8 cellular contexts compared by ENCODE assay signal in genomic region chr10:15879058-15879457, GRCh38. TPM values are rescaled to one million over a fixed set of nuclear protein-coding genes. Genes with fewer than 3 reads are reported as not detected.
A peak's percentile ranks its signal among the peaks of the same experiment; 100 is the strongest.
DNase-seq lines count a peak whose midpoint lies in the region; ATAC-seq, FAIRE-seq and TF ChIP-seq lines count a peak whose summit lies in the region.

No MANE protein-coding gene starts in this region.

- H3K4me3 ChIP-seq in transverse colon = no peak overlapping the region

- no peaks in the 10 kb centered on the region for H3K4me1 ChIP-seq in transverse colon

- DNase-seq in DMS53 (lab: John Stamatoyannopoulos, UW) (peak; percentile 68), HTR-8/SVneo (ENCODE audit: insufficient read length, low spot score) (peak; percentile 24), germinal center (ENCODE audit: low spot score) (peak; percentile 11), transverse colon (no peak)

- H3K4me3 Mint-ChIP-seq in activated T-helper 17 cell treated with anti-CD3 and anti-CD28 coated beads, Interleukin-2, amount 50 U/mL, for 72 hours = no peak overlapping the region

- H3K27me3 ChIP-seq in transverse colon = peaks cover 13% of the 10 kb centered on the region

- TF ChIP-seq EP300 in transverse colon (IDR thresholded peaks at IDR 0.05; ENCODE audit: low read depth) = no peak

- in situ Hi-C loops in transverse colon (cut with MboI; ENCODE audit: low pct_ligation_motif_present in 1 of 4, low pct_unique_long_range_greater_than_20kb in 1 of 4, low sequenced_read_pairs in 3 of 4) = loop anchor here (25.0 kb wide), 4 partner anchors 633 to 908 kb away; partner anchors contain the start of gene C1QL3 (in 1 of the 4)

- TF ChIP-seq CTCF in transverse colon (IDR thresholded peaks at IDR 0.05) = peak; percentile 37 to 51 (median 43)

- H3K4me1 Mint-ChIP-seq in activated T-helper 17 cell treated with anti-CD3 and anti-CD28 coated beads, Interleukin-2, amount 50 U/mL, for 72 hours = no peaks in the 10 kb centered on the region

- no peak overlapping the region for H3K27ac ChIP-seq in transverse colon

- peaks cover 57% of the 10 kb centered on the region for H3K27me3 Mint-ChIP-seq in activated T-helper 17 cell treated with anti-CD3 and anti-CD28 coated beads, Interleukin-2, amount 50 U/mL, for 72 hours

- intact Hi-C loops in transverse colon (cut with DNase I; ENCODE audit: low total_unique reads) = no loop called here

- 24 to 31% methylated on average over 2 of the region's 2 CpGs for WGBS in transverse colon (ENCODE audit: low coverage in 1 of 2), 2 donors

- H3K36me3 Mint-ChIP-seq in activated T-helper 17 cell treated with anti-CD3 and anti-CD28 coated beads, Interleukin-2, amount 50 U/mL, for 72 hours (ENCODE audit: low read depth) = no peaks in the 10 kb centered on the region

- H3K9me3 ChIP-seq in transverse colon = no peaks in the 10 kb centered on the region

- no peak for FAIRE-seq in HTR-8/SVneo (lab: Jason Lieb, UNC)

- H3K27ac Mint-ChIP-seq in activated T-helper 17 cell treated with anti-CD3 and anti-CD28 coated beads, Interleukin-2, amount 50 U/mL, for 72 hours = no peak overlapping the region

- no peak for TF ChIP-seq POLR2A in transverse colon (IDR thresholded peaks at IDR 0.05)

- no peaks in the 10 kb centered on the region for H3K36me3 ChIP-seq in transverse colon

- peak; percentile 69 for ATAC-seq in SK-N-SH treated with all-trans-retinoic acid at 6 μM for 48 hours
- no peak for ATAC-seq in GM19035 (IDR thresholded peaks at IDR 0.05; ENCODE audit: unreplicated experiment)
- no peak for ATAC-seq in HG02610 (IDR thresholded peaks at IDR 0.05; ENCODE audit: unreplicated experiment)
- ATAC-seq in activated T-helper 17 cell treated with anti-CD3 and anti-CD28 coated beads, Interleukin-2, amount 50 U/mL, for 72 hours (replicated peaks) = no peak

- H3K9me3 Mint-ChIP-seq in activated T-helper 17 cell treated with anti-CD3 and anti-CD28 coated beads, Interleukin-2, amount 50 U/mL, for 72 hours = no peaks in the 10 kb centered on the region

TF ChIP-seq in SK-N-SH treated with all-trans-retinoic acid at 6 μM for 48 hours, 23 proteins besides CTCF, POLR2A, EP300 and RAD21:
- no peak for TF ChIP-seq ZFP3 (CRISPR knock-in tag; IDR thresholded peaks at IDR 0.05)
- no peak for TF ChIP-seq ZNF565 (CRISPR knock-in tag; conservative IDR thresholded peaks at IDR 0.05; ENCODE audit: low read depth)
- TF ChIP-seq ZC3H10 (CRISPR knock-in tag; IDR thresholded peaks at IDR 0.05) = no peak
- TF ChIP-seq, protein P1, sequence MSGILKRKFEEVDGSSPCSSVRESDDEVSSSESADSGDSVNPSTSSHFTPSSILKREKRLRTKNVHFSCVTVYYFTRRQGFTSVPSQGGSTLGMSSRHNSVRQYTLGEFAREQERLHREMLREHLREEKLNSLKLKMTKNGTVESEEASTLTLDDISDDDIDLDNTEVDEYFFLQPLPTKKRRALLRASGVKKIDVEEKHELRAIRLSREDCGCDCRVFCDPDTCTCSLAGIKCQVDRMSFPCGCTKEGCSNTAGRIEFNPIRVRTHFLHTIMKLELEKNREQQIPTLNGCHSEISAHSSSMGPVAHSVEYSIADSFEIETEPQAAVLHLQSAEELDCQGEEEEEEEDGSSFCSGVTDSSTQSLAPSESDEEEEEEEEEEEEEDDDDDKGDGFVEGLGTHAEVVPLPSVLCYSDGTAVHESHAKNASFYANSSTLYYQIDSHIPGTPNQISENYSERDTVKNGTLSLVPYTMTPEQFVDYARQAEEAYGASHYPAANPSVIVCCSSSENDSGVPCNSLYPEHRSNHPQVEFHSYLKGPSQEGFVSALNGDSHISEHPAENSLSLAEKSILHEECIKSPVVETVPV (CRISPR knock-in tag; IDR thresholded peaks at IDR 0.05) = no peak
- TF ChIP-seq CSDC2 (CRISPR knock-in tag; IDR thresholded peaks at IDR 0.05) = no peak
- no peak for TF ChIP-seq ESRRG (CRISPR knock-in tag; IDR thresholded peaks at IDR 0.05)
- no peak for TF ChIP-seq PPARA (CRISPR knock-in tag; IDR thresholded peaks at IDR 0.05; ENCODE audit: borderline replicate concordance)
- no peak for TF ChIP-seq TOX (CRISPR knock-in tag; IDR thresholded peaks at IDR 0.05; ENCODE audit: borderline replicate concordance)

RNA-seq across cellular contexts. Expression of gene MINDY3, which starts 18.8 kb away (rescaled TPM):
- total RNA-seq in transverse colon = 10 to 100 TPM in 3 of 4 donors, 1 to 10 TPM in 1; 4.2 to 45.3 (median 31.8) TPM
- 10 to 100 TPM; 22.0 to 23.2 TPM for total RNA-seq in activated T-helper 17 cell treated with anti-CD3 and anti-CD28 coated beads, Interleukin-2, amount 50 U/mL, for 72 hours
